Comparison of ENCODE assay signal across 8 cellular contexts in the genomic region with DNA sequence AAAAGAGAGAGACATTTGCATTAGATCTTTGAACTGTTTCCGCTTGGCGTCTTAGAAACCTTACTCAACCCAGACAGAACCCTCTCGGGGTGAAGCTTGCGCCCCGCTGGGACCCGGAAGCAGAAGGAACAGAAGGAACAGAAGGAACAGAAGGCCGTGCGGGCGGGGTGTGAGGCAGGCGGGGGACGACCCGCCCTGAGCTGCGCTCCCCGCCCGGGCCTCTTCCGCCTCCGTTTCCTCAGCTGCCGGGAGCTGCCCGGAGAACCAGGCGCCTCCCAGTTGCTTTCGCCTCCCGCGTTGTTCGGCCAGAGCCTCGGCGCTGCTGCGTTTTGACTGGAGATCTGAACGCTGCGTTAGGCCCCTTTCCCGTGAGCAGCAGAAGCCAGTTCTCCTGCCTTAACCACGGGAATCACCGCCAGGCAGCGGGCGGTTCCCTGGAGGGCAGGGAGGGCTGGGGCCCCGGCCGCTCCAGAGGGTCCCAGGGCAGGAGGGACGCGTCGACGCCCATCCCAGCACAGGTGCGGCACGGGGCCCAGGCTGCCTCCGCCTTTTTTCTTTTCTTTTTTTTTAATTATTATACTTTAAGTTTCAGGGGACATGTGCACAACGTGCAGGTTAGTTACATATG. TPM values are rescaled to one million over a fixed set of nuclear protein-coding genes. Genes with fewer than 3 reads are reported as not detected.
A peak's percentile ranks its signal among the peaks of the same experiment; 100 is the strongest.
DNase-seq lines count a peak whose midpoint lies in the region; ATAC-seq, FAIRE-seq and TF ChIP-seq lines count a peak whose summit lies in the region.
"Had no signal": no experiment of that assay in that cellular context is flagged by ENCODE, and none has a peak within 500 bp of the region (broad histone marks: within the 10 kb centered on the region; RNA-seq: fewer than 3 reads in every experiment).

No MANE protein-coding gene starts in this region.

- H2AFZ ChIP-seq in K562 (ENCODE audit: low read depth, low read length) = peak overlapping the region; percentile 3; the same call in 1 of the 2 replicates

- no peaks in the 10 kb centered on the region for H4K20me1 ChIP-seq in K562 (replicated peaks; ENCODE audit: control insufficient read depth, insufficient read depth, low read length)

- no peak overlapping the region for H3K4me3 ChIP-seq in K562
- no peak overlapping the region for H3K4me3 ChIP-seq in skeletal muscle satellite cell (ENCODE audit: low read length)
- H3K4me3 ChIP-seq in coronary artery = no peak overlapping the region

- in situ Hi-C loops in K562 (cut with MboI) = no loop called here

- no peak for TF ChIP-seq RAD21 in K562 (CRISPR knock-in tag; conservative IDR thresholded peaks at IDR 0.05 in 1 of 2, IDR thresholded peaks at IDR 0.05 in 1 of 2)

- CTCF ChIA-PET in K562 (lab: Yijun Ruan, JAX; ENCODE audit: low intra/inter-chr PET ratio) = no interaction called here

- no peak for TF ChIP-seq EP300 in K562 (IDR thresholded peaks at IDR 0.05; ENCODE audit: low read length)

- no peak for FAIRE-seq in K562 (lab: Jason Lieb, UNC)
- FAIRE-seq: TTC549 had no signal

- TF ChIP-seq CTCF in K562 (IDR thresholded peaks at IDR 0.05 in 2 of 3, conservative IDR thresholded peaks at IDR 0.05 in 1 of 3; ENCODE audit: insufficient read depth in 2 of 3, low read depth in 1 of 3, low read length in 3 of 3) (no peak), coronary artery (IDR thresholded peaks at IDR 0.05) (no peak)

- H3K9ac ChIP-seq in K562 (ENCODE audit: insufficient read depth in 1 of 2, low read depth in 2 of 2, low read length in 2 of 2) (no peak overlapping the region), skeletal muscle satellite cell (ENCODE audit: low read depth, low read length) (no peak overlapping the region)

- ATAC-seq in GM19328 (IDR thresholded peaks at IDR 0.05; ENCODE audit: unreplicated experiment) = peak; percentile 87
- peak; percentile 52; the same call in 2 of the 3 replicates for ATAC-seq in K562

- no peak for TF ChIP-seq POLR2A in K562 (conservative IDR thresholded peaks at IDR 0.05)

- H3K4me2 ChIP-seq in K562 (ENCODE audit: insufficient read depth, low read length) = no peak overlapping the region
- H3K4me2 ChIP-seq in skeletal muscle satellite cell (ENCODE audit: low read length) = peak overlapping the region; percentile 44

- peaks cover 9 to 14% of the 10 kb centered on the region in 2 experiments; a peak in 4 of 5 replicates for H3K27me3 ChIP-seq in K562 (ENCODE audit: control insufficient read depth in 2 of 2, insufficient read depth in 2 of 2, low read length in 2 of 2)
- no peaks in the 10 kb centered on the region for H3K27me3 ChIP-seq in skeletal muscle satellite cell (ENCODE audit: control insufficient read depth, insufficient read depth, low read length)

- WGBS in K562 (ENCODE audit: insufficient coverage, low coverage, missing lambda C conversion rate) = 39% methylated on average over 37 of the region's 44 CpGs

- no peaks in the 10 kb centered on the region for H3K36me3 ChIP-seq in K562 (ENCODE audit: control insufficient read depth, insufficient read depth, low read length)
- no peaks in the 10 kb centered on the region for H3K36me3 ChIP-seq in skeletal muscle satellite cell (ENCODE audit: insufficient read depth, low read length)

- H3K9me3 ChIP-seq in K562 (replicated peaks; ENCODE audit: control insufficient read depth, insufficient read depth, low read depth, low read length) = peaks cover 10% of the 10 kb centered on the region
- H3K9me3 ChIP-seq in skeletal muscle satellite cell (replicated peaks; ENCODE audit: low read length) = no peaks in the 10 kb centered on the region

- intact Hi-C loops in K562 (cut with micrococcal nuclease) = no loop called here

- POLR2A ChIA-PET in K562 (lab: Yijun Ruan, JAX) = no interaction called here

- H3K9me1 ChIP-seq in K562 (ENCODE audit: control insufficient read depth, insufficient read depth, low read length) = no peaks in the 10 kb centered on the region

- H3K27ac ChIP-seq in K562 (ENCODE audit: extremely low read depth, low read depth, low read length) = no peak overlapping the region
- no peak overlapping the region for H3K27ac ChIP-seq in coronary artery

- no TSS peak for BruUV-seq in K562 (replicated peaks; lab: Mats Ljungman, UMichigan)

- DNase-seq in NAMALWA (ENCODE audit: low spot score) (peak; percentile 23), K562 (ENCODE audit: extremely low read depth in 1 of 4, low spot score in 3 of 4) (peak in 1 of 4 experiments; percentile 37), coronary artery (ENCODE audit: low spot score) (no peak), SIG-M5 (lab: John Stamatoyannopoulos, UW) (no peak), iPS-NIHi7 (ENCODE audit: extremely low spot score) (no peak)

- no peaks in the 10 kb centered on the region for H3K79me2 ChIP-seq in K562 (ENCODE audit: control insufficient read depth, insufficient read depth, low read length)

- peaks cover 3 to 11% of the 10 kb centered on the region in 2 experiments; a peak in 4 of 5 replicates for H3K4me1 ChIP-seq in K562 (replicated peaks in 1 of 2; ENCODE audit: control insufficient read depth in 2 of 2, insufficient read depth in 2 of 2, low read length in 2 of 2)
- peaks cover 4% of the 10 kb centered on the region for H3K4me1 ChIP-seq in skeletal muscle satellite cell (ENCODE audit: control insufficient read depth, insufficient read depth, low read length)

TF ChIP-seq in K562, 482 proteins besides CTCF, POLR2A, EP300 and RAD21:
- TF ChIP-seq POLR2G (IDR thresholded peaks at IDR 0.05; ENCODE audit: low read depth, low read length) = 0 out of 2 replicates have a peak, but pooled peaks have one; percentile 28
- TF ChIP-seq, protein P1, sequence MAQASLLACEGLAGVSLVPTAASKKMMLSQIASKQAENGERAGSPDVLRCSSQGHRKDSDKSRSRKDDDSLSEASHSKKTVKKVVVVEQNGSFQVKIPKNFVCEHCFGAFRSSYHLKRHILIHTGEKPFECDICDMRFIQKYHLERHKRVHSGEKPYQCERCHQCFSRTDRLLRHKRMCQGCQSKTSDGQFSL (CRISPR knock-in tag; IDR thresholded peaks at IDR 0.05) = no peak
- TF ChIP-seq, protein P1 (tag; IDR thresholded peaks at IDR 0.05) = no peak
- TF ChIP-seq, protein P2, sequence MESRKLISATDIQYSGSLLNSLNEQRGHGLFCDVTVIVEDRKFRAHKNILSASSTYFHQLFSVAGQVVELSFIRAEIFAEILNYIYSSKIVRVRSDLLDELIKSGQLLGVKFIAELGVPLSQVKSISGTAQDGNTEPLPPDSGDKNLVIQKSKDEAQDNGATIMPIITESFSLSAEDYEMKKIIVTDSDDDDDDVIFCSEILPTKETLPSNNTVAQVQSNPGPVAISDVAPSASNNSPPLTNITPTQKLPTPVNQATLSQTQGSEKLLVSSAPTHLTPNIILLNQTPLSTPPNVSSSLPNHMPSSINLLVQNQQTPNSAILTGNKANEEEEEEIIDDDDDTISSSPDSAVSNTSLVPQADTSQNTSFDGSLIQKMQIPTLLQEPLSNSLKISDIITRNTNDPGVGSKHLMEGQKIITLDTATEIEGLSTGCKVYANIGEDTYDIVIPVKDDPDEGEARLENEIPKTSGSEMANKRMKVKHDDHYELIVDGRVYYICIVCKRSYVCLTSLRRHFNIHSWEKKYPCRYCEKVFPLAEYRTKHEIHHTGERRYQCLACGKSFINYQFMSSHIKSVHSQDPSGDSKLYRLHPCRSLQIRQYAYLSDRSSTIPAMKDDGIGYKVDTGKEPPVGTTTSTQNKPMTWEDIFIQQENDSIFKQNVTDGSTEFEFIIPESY (CRISPR knock-in tag; IDR thresholded peaks at IDR 0.05) = peak; percentile 43; the same call in 1 of the 2 replicates

RNA-seq across cellular contexts. Expression of a gene that starts 19.3 kb away (rescaled TPM):
- total RNA-seq in K562 (2011; cell fraction: chromatin; rRNA removed; ENCODE audit: low replicate concordance) = 65.7 and 167 TPM in 2 replicates
- 84.0 and 92.2 TPM in 2 replicates for total RNA-seq in K562 (2011; cell fraction: nucleolus; rRNA removed)
- total RNA-seq in K562 (2011; cell fraction: nucleoplasm; rRNA removed) = 68.9 and 73.7 TPM in 2 replicates
- 12.7 and 17.5 TPM in 2 replicates for total RNA-seq in K562 (2014; rRNA removed)
- 0.93 and 1.1 TPM in 2 replicates for total RNA-seq in K562 (2014; rRNA removed; fragmentation: Illumina TruSeq; extraction: Trizol)
- total RNA-seq in K562 (2015; rRNA removed; fragmentation: Illumina TruSeq; extraction: Trizol) = 4.0 and 4.6 TPM in 2 replicates
- total RNA-seq in K562 (2021) = 18.0 and 20.1 TPM in 2 replicates
- 17.1 and 57.8 TPM in 2 replicates for polyA plus RNA-seq in K562 (2011; rRNA removed)
- 29.3 and 39.3 TPM in 2 replicates for polyA plus RNA-seq in K562 (2011; cell fraction: cytosol; rRNA removed)
- 170 and 193 TPM in 2 replicates for polyA plus RNA-seq in K562 (2011; cell fraction: nucleus; rRNA removed)
- 17.2 and 26.5 TPM in 2 replicates for polyA plus RNA-seq in K562 (2012)
- 5.0 and 11.6 TPM in 2 replicates for polyA plus RNA-seq in K562 (2014; fragmentation: Illumina TruSeq; extraction: Trizol)
- polyA plus RNA-seq in K562 (2014; fragmentation: Nextera tagmentation; extraction: Ambion mirVana) = not detected
- polyA plus RNA-seq in K562 (2014; rRNA removed) = 21.2 and 24.1 TPM in 2 replicates
- 4.9 and 7.1 TPM in 2 replicates for polyA minus RNA-seq in K562 (2011; rRNA and poly(A)+ RNA removed)
- polyA minus RNA-seq in K562 (2011; cell fraction: cytosol; rRNA and poly(A)+ RNA removed) = 13.5 and 30.6 TPM in 2 replicates
- polyA minus RNA-seq in K562 (2011; cell fraction: nucleus; rRNA and poly(A)+ RNA removed) = 25.7 and 56.9 TPM in 2 replicates
- total RNA-seq in skeletal muscle satellite cell (2012; rRNA removed) = 13.3 and 18.8 TPM in 2 replicates
